21 cellular contexts compared by ENCODE assay signal in the genomic region with DNA sequence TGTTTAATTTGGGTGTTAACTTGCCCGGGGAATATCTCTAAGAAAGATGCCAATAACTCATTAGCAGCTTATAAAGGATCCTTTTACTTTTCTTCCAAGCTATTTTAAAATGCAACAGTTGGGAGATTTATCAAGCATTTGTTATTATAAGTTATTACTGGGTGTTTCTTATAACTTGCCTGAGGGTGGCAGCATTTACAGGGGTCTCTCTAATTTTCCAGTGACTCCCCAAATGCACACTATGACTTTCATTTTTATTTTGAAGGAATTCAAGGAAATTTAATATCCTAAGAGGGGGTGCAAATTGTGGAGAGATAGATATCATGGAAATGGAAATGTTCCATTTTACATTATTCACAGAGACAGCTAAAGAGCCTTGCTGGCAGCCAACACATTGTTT.
A peak's percentile ranks its signal among the peaks of the same experiment; 100 is the strongest.
DNase-seq lines count a peak whose midpoint lies in the region; ATAC-seq and TF ChIP-seq lines count a peak whose summit lies in the region.
"Had no signal": no experiment of that assay in that cellular context is flagged by ENCODE, and none has a peak within 500 bp of the region (broad histone marks: within the 10 kb centered on the region; RNA-seq: fewer than 3 reads in every experiment).

No MANE protein-coding gene starts in this region.

- DNase-seq in A673 (ENCODE audit: low spot score) (no peak), IMR-90 (no peak), OCI-M1 (lab: John Stamatoyannopoulos, UW) (peak; percentile 23), fibroblast of mammary gland (ENCODE audit: low read depth) (no peak), right cardiac atrium (no peak), NCI-H345 (lab: John Stamatoyannopoulos, UW) (no peak)
- DNase-seq in activated CD8-positive, alpha-beta T cell treated with anti-CD3 and anti-CD28 coated beads for 36 hours: no peak
- DNase-seq: DMS53, EL, GF-D8, H7, KG1, NCI-H1105, NCI-H146, NCI-H2029, NCI-H226, NCI-H524, NCI-H82 had no signal

- in situ Hi-C loops in IMR-90 (cut with MboI; ENCODE audit: low sequenced_read_pairs): no loop called here

- H3K4me1 ChIP-seq in A673 (ENCODE audit: insufficient read depth, low read length, poor library complexity, severe bottlenecking): no peaks in the 10 kb centered on the region
- H3K4me1 ChIP-seq in IMR-90 (ENCODE audit: control insufficient read depth, insufficient read depth, low read length): peaks cover 4% of the 10 kb centered on the region
- peaks cover 2% of the 10 kb centered on the region for H3K4me1 ChIP-seq in right cardiac atrium (ENCODE audit: control insufficient read depth, insufficient read depth, low read length)

- TF ChIP-seq POLR2A in IMR-90 (IDR thresholded peaks at IDR 0.05; ENCODE audit: low read depth, low read length): no peak

- CTCF ChIA-PET in A673 (lab: Charles Lee) (no interaction called here), IMR-90 (lab: Yijun Ruan, JAX) (interaction anchor here (0.9 kb wide), 1 partner anchor 65 kb away, joined by 3 read pairs; no protein-coding TSS in a partner anchor)
- CTCF ChIA-PET in activated CD8-positive, alpha-beta T cell treated with anti-CD3 and anti-CD28 coated beads for 36 hours (lab: Charles Lee): interaction anchor here (0.5 to 1.4 kb wide), 3 partner anchors 13 to 1191 kb away, joined by 3 to 5 read pairs (median 3); no protein-coding TSS in a partner anchor

- H3K4ac ChIP-seq in IMR-90 (ENCODE audit: low read depth, low read length): no peak overlapping the region

- no peak overlapping the region; the same call in 2 of the 3 replicates for H2BK15ac ChIP-seq in IMR-90 (ENCODE audit: low read depth, low read length)

- no peaks in the 10 kb centered on the region for H3K79me1 ChIP-seq in IMR-90 (ENCODE audit: low read depth in 1 of 2, low read length in 2 of 2)

- no peak overlapping the region for H4K8ac ChIP-seq in IMR-90 (ENCODE audit: low read depth in 2 of 2, low read length in 2 of 2)

- no peak overlapping the region for H3K23ac ChIP-seq in IMR-90 (ENCODE audit: low read depth, low read length)

- ATAC-seq in IMR-90 (ENCODE audit: low read depth) (no peak), right cardiac atrium (no peak)
- no peak for ATAC-seq in activated CD8-positive, alpha-beta T cell treated with anti-CD3 and anti-CD28 coated beads for 36 hours
- ATAC-seq: Panc1 had no signal

- WGBS in IMR-90 (ENCODE audit: extremely low coverage in 2 of 2, insufficient read length in 1 of 2), 2 experiments: no CpG with 5 or more reads among the region's 1 CpG
- WGBS in right cardiac atrium: 77% methylated on average over 1 of the region's 1 CpG

- H2AFZ ChIP-seq in IMR-90 (replicated peaks; ENCODE audit: low read length, poor library complexity): no peak overlapping the region

- dilution Hi-C loops in IMR-90 (cut with HindIII; ENCODE audit: low sequenced_read_pairs, unreplicated experiment): no loop called here

- intact Hi-C loops in A673 (cut with micrococcal nuclease; ENCODE audit: unreplicated experiment): no loop called here
- intact Hi-C loops in IMR-90 (cut with micrococcal nuclease): no loop called here
- intact Hi-C loops in right cardiac atrium (cut with DNase I): no loop called here
- intact Hi-C loops in activated CD8-positive, alpha-beta T cell treated with anti-CD3 and anti-CD28 coated beads for 36 hours (cut with micrococcal nuclease): no loop called here

- H2AK5ac ChIP-seq in IMR-90 (ENCODE audit: low read depth, low read length): no peak overlapping the region

- H2BK20ac ChIP-seq in IMR-90 (ENCODE audit: low read depth, low read length): no peak overlapping the region

- peak overlapping the region; percentile 30; the same call in 1 of the 2 replicates for H2BK120ac ChIP-seq in IMR-90 (ENCODE audit: low read depth, low read length)

- H4K91ac ChIP-seq in IMR-90 (ENCODE audit: insufficient read depth, low read depth, low read length): no peak overlapping the region

- H3K18ac ChIP-seq in IMR-90 (ENCODE audit: low read depth, low read length): no peak overlapping the region

- H4K20me1 ChIP-seq in IMR-90 (ENCODE audit: insufficient read depth, low read length): no peaks in the 10 kb centered on the region

- H3K27me3 ChIP-seq in A673 (replicated peaks; ENCODE audit: insufficient read depth, low read depth, low read length, poor library complexity): no peaks in the 10 kb centered on the region
- no peaks in the 10 kb centered on the region for H3K27me3 ChIP-seq in IMR-90 (ENCODE audit: control insufficient read depth, insufficient read depth, low read length)
- H3K27me3 ChIP-seq in right cardiac atrium (ENCODE audit: control insufficient read depth, insufficient read depth): no peaks in the 10 kb centered on the region

- H3K27ac ChIP-seq in A673 (ENCODE audit: low read depth, low read length, poor library complexity, severe bottlenecking) (no peak overlapping the region), IMR-90 (ENCODE audit: insufficient read depth, low read length) (no peak overlapping the region), right cardiac atrium (ENCODE audit: low read length) (no peak overlapping the region)

- POLR2A ChIA-PET in A673 (lab: Charles Lee; ENCODE audit: low non-redundant PET): no interaction called here
- POLR2A ChIA-PET in IMR-90 (lab: Charles Lee; ENCODE audit: unreplicated experiment): no interaction called here
- POLR2A ChIA-PET in activated CD8-positive, alpha-beta T cell treated with anti-CD3 and anti-CD28 coated beads for 36 hours (lab: Charles Lee): no interaction called here

- H3K4me2 ChIP-seq in IMR-90 (ENCODE audit: low read depth, low read length): no peak overlapping the region

- no peaks in the 10 kb centered on the region for H3K4me1 Mint-ChIP-seq in activated CD8-positive, alpha-beta T cell treated with anti-CD3 and anti-CD28 coated beads for 36 hours (ENCODE audit: low read depth)
- H3K4me1 Mint-ChIP-seq: B cell had no signal

- no peaks in the 10 kb centered on the region for H3K9me3 Mint-ChIP-seq in activated CD8-positive, alpha-beta T cell treated with anti-CD3 and anti-CD28 coated beads for 36 hours

- no peak overlapping the region for H2BK5ac ChIP-seq in IMR-90 (ENCODE audit: low read depth, low read length, poor library complexity, severe bottlenecking)

- TF ChIP-seq CTCF in A673 (conservative IDR thresholded peaks at IDR 0.05; ENCODE audit: low read depth, low read length) (peak; percentile 33; the same call in 1 of the 2 replicates), IMR-90 (conservative IDR thresholded peaks at IDR 0.05; ENCODE audit: low read depth, low read length) (0 out of 2 replicates have a peak, but pooled peaks have one; percentile 7), fibroblast of mammary gland (conservative IDR thresholded peaks at IDR 0.05; ENCODE audit: control insufficient read depth, insufficient read depth, low read depth, low read length) (peak; percentile 12)
- no peak for TF ChIP-seq CTCF in activated CD8-positive, alpha-beta T cell treated with anti-CD3 and anti-CD28 coated beads for 36 hours (IDR thresholded peaks at IDR 0.05)

- no peak overlapping the region for H3K27ac Mint-ChIP-seq in activated CD8-positive, alpha-beta T cell treated with anti-CD3 and anti-CD28 coated beads for 36 hours
- H3K27ac Mint-ChIP-seq: B cell had no signal

- H2AK9ac ChIP-seq in IMR-90 (replicated peaks; ENCODE audit: low read depth, low read length, poor library complexity): no peak overlapping the region

- no peak overlapping the region for H4K5ac ChIP-seq in IMR-90 (ENCODE audit: low read depth, low read length)

- H3K36me3 Mint-ChIP-seq in activated CD8-positive, alpha-beta T cell treated with anti-CD3 and anti-CD28 coated beads for 36 hours (ENCODE audit: low read depth): no peaks in the 10 kb centered on the region
- H3K36me3 Mint-ChIP-seq: CD14-positive monocyte had no signal

- H3K56ac ChIP-seq in IMR-90 (ENCODE audit: extremely low read depth, insufficient read depth, low read length): no peak overlapping the region

- no peak overlapping the region for H3K9ac ChIP-seq in IMR-90 (ENCODE audit: low read depth, low read length)

- H3K9me3 ChIP-seq in A673 (ENCODE audit: low read depth, low read length, poor library complexity, severe bottlenecking) (no peaks in the 10 kb centered on the region), IMR-90 (ENCODE audit: control insufficient read depth, insufficient read depth, low read length) (no peaks in the 10 kb centered on the region), right cardiac atrium (ENCODE audit: control insufficient read depth, low read length) (no peaks in the 10 kb centered on the region)

- no peaks in the 10 kb centered on the region for H3K36me3 ChIP-seq in A673 (ENCODE audit: insufficient read depth, low read length, poor library complexity, severe bottlenecking)
- H3K36me3 ChIP-seq in IMR-90 (ENCODE audit: control insufficient read depth, insufficient read depth, low read length): no peaks in the 10 kb centered on the region

- 0 out of 2 replicates have a peak overlapping the region, but pooled peaks have one; percentile 17 for H3K14ac ChIP-seq in IMR-90 (replicated peaks; ENCODE audit: low read depth, low read length)

- no peak overlapping the region for H3K4me3 Mint-ChIP-seq in activated CD8-positive, alpha-beta T cell treated with anti-CD3 and anti-CD28 coated beads for 36 hours
- H3K4me3 Mint-ChIP-seq: B cell, CD14-positive monocyte had no signal

- peaks cover 4% of the 10 kb centered on the region for H3K27me3 Mint-ChIP-seq in activated CD8-positive, alpha-beta T cell treated with anti-CD3 and anti-CD28 coated beads for 36 hours

- no peak overlapping the region for H3K4me3 ChIP-seq in A673 (ENCODE audit: low read depth, low read length, poor library complexity, severe bottlenecking)
- H3K4me3 ChIP-seq in IMR-90 (ENCODE audit: insufficient read depth, low read depth, low read length): no peak overlapping the region
- no peak overlapping the region for H3K4me3 ChIP-seq in fibroblast of mammary gland (ENCODE audit: control insufficient read depth, low read depth, low read length)
- no peak overlapping the region for H3K4me3 ChIP-seq in right cardiac atrium (ENCODE audit: low read length)

- no peak for TF ChIP-seq RAD21 in IMR-90 (IDR thresholded peaks at IDR 0.05; ENCODE audit: low read length)

- BruUV-seq in A673 (replicated peaks; lab: Mats Ljungman, UMichigan): no TSS peak
- no TSS peak for BruUV-seq in IMR-90 (replicated peaks; lab: Mats Ljungman, UMichigan)

- H3K9me1 ChIP-seq in IMR-90 (ENCODE audit: insufficient read depth, low read length): peaks cover 11% of the 10 kb centered on the region

TF ChIP-seq in IMR-90, 13 proteins besides CTCF, POLR2A, EP300 and RAD21:
- TF ChIP-seq MXI1 (IDR thresholded peaks at IDR 0.05; ENCODE audit: borderline replicate concordance, low read depth, low read length): no peak
- TF ChIP-seq MAZ (IDR thresholded peaks at IDR 0.05; ENCODE audit: borderline replicate concordance, low read depth, low read length): no peak
- no peak for TF ChIP-seq RCOR1 (IDR thresholded peaks at IDR 0.05; ENCODE audit: insufficient replicate concordance, low read length)
- no peak for TF ChIP-seq NFE2L2 (IDR thresholded peaks at IDR 0.05; ENCODE audit: low read depth, low read length)
- no peak for TF ChIP-seq BHLHE40 (IDR thresholded peaks at IDR 0.05; ENCODE audit: low read depth, low read length)
- TF ChIP-seq MAFK (IDR thresholded peaks at IDR 0.05; ENCODE audit: low read depth, low read length): no peak
- TF ChIP-seq RFX5 (IDR thresholded peaks at IDR 0.05; ENCODE audit: low read depth, low read length): no peak
